Comparison of ENCODE assay signal across 2 cellular contexts in the genomic region with DNA sequence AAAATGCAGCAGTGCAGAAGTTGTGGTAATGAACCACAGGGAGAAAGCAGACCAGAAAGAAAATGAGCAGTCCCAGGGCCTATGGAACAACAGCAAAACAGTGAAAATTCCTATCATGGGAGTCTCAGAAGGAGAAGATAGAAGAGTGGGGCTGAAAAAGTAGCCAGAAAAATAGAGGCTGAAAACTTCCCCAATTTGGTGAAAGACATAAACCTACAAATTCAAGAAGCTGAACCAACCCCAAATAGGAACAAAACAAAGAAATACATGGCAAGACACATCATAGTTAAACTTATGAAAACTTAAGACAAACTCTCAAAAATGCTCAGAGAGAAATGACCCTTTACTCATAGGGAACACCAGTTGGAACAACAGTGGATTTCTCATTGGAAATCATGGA.
TF ChIP-seq lines count a peak whose summit lies in the region.

No MANE protein-coding gene starts in this region.

TF ChIP-seq in HEK293, 187 proteins besides CTCF, POLR2A, EP300 and RAD21 (continued from another document):
- no peak for TF ChIP-seq ZNF571 (tag by site-specific recombination; IDR thresholded peaks at IDR 0.05)
- peak; percentile 97 for TF ChIP-seq ZNF558 (tag by site-specific recombination; IDR thresholded peaks at IDR 0.05)
- no peak for TF ChIP-seq ZNF549 (tag by site-specific recombination; IDR thresholded peaks at IDR 0.05)
- no peak for TF ChIP-seq ZBTB26 (tag by site-specific recombination; optimal IDR thresholded peaks at IDR 0.05)
- no peak for TF ChIP-seq MYNN (tag by site-specific recombination; IDR thresholded peaks at IDR 0.05; ENCODE audit: borderline replicate concordance)

TF ChIP-seq in SK-N-SH, 30 proteins besides CTCF, POLR2A, EP300 and RAD21:
- TF ChIP-seq, protein P1, sequence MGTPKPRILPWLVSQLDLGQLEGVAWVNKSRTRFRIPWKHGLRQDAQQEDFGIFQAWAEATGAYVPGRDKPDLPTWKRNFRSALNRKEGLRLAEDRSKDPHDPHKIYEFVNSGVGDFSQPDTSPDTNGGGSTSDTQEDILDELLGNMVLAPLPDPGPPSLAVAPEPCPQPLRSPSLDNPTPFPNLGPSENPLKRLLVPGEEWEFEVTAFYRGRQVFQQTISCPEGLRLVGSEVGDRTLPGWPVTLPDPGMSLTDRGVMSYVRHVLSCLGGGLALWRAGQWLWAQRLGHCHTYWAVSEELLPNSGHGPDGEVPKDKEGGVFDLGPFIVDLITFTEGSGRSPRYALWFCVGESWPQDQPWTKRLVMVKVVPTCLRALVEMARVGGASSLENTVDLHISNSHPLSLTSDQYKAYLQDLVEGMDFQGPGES (IDR thresholded peaks at IDR 0.05; ENCODE audit: low read depth, low read length): no peak
- TF ChIP-seq REST (IDR thresholded peaks at IDR 0.05; ENCODE audit: low read depth, low read length) (no peak), YY1 (IDR thresholded peaks at IDR 0.05; ENCODE audit: low read depth) (no peak), CHD2 (IDR thresholded peaks at IDR 0.05; ENCODE audit: low read length, partially characterized antibody) (no peak)
- TF ChIP-seq, protein P2, sequence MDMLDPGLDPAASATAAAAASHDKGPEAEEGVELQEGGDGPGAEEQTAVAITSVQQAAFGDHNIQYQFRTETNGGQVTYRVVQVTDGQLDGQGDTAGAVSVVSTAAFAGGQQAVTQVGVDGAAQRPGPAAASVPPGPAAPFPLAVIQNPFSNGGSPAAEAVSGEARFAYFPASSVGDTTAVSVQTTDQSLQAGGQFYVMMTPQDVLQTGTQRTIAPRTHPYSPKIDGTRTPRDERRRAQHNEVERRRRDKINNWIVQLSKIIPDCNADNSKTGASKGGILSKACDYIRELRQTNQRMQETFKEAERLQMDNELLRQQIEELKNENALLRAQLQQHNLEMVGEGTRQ (IDR thresholded peaks at IDR 0.05; ENCODE audit: borderline replicate concordance, low read depth, low read length): no peak
